In the genomic region with DNA sequence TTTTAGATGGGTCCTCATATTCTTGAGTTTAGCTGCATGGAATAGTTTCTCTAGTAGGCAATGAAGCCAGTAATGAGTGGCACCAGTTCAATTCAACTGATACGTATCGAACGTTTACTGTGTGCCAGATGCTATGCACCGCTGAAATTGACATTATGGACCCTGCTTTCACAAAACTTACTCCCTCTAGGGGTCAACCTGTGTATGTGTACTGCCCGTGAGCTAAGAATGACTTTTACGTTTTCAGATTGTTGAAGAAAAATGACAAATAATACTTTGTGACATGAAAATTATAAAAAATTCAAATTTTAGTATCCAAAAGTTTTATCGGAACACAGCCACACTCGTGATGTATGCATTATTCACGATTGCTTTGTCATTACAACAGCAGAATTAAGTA, we compare ENCODE assay signal across 12 cellular contexts.
A peak's percentile ranks its signal among the peaks of the same experiment; 100 is the strongest.
DNase-seq lines count a peak whose midpoint lies in the region; ATAC-seq and TF ChIP-seq lines count a peak whose summit lies in the region.
"Had no signal": no experiment of that assay in that cellular context is flagged by ENCODE, and none has a peak within 500 bp of the region (broad histone marks: within the 10 kb centered on the region; RNA-seq: fewer than 3 reads in every experiment).

No MANE protein-coding gene starts in this region.

- intact Hi-C loops in CD4-positive, alpha-beta T cell (cut with DNase I, micrococcal nuclease) = no loop called here
- intact Hi-C loops in Right ventricle myocardium inferior (cut with DNase I) = no loop called here

- no peak overlapping the region for H3K27ac Mint-ChIP-seq in CD4-positive, alpha-beta T cell
- H3K27ac Mint-ChIP-seq in HFFc6 (no peak overlapping the region), WTC11 (no peak overlapping the region)
- H3K27ac Mint-ChIP-seq: activated T-cell treated with anti-CD3 and anti-CD28 coated beads, Interleukin-2, amount 50 U/mL, for 72 hours had no signal

- CTCF ChIA-PET in CD4-positive, alpha-beta T cell (lab: Charles Lee) = interaction anchor here (2.4 kb wide), 1 partner anchor 12 kb away, joined by 9 read pairs; no protein-coding TSS in a partner anchor
- CTCF ChIA-PET in WTC11 (lab: Charles Lee) = interaction anchor here (0.5 to 3.7 kb wide), 28 partner anchors 8 to 666 kb away, joined by 3 to 35 read pairs (median 4); partner anchors contain the start of gene ZMYND11

- H3K4me1 Mint-ChIP-seq in CD4-positive, alpha-beta T cell (ENCODE audit: low read depth) = peaks cover 8% of the 10 kb centered on the region
- H3K4me1 Mint-ChIP-seq in HFFc6 (ENCODE audit: low read depth) (peaks cover 6% of the 10 kb centered on the region), WTC11 (0 out of 2 replicates have a peak, but pooled peaks cover 7% of the 10 kb centered on the region)

- H3K9me3 Mint-ChIP-seq in CD4-positive, alpha-beta T cell = no peaks in the 10 kb centered on the region
- no peaks in the 10 kb centered on the region for H3K9me3 Mint-ChIP-seq in HFFc6
- no peaks in the 10 kb centered on the region for H3K9me3 Mint-ChIP-seq in WTC11
- H3K9me3 Mint-ChIP-seq: activated T-cell treated with anti-CD3 and anti-CD28 coated beads, Interleukin-2, amount 50 U/mL, for 72 hours had no signal

- peak; percentile 50 for TF ChIP-seq CTCF in CD4-positive, alpha-beta T cell (IDR thresholded peaks at IDR 0.05)
- TF ChIP-seq CTCF in HFFc6 (IDR thresholded peaks at IDR 0.05) (peak; percentile 76), WTC11 (IDR thresholded peaks at IDR 0.05) (peak; percentile 55)

- no peak for ATAC-seq in CD4-positive, alpha-beta T cell (ENCODE audit: poor library complexity)
- peak; percentile 79 for ATAC-seq in WTC11
- peak; percentile 25 for ATAC-seq in left lobe of liver
- no peak for ATAC-seq in HG03135 (IDR thresholded peaks at IDR 0.05; ENCODE audit: unreplicated experiment)
- no peak for ATAC-seq in GM18861 (IDR thresholded peaks at IDR 0.05; ENCODE audit: unreplicated experiment)
- ATAC-seq in Right ventricle myocardium inferior = no peak
- ATAC-seq: activated T-cell treated with anti-CD3 and anti-CD28 coated beads, Interleukin-2, amount 50 U/mL, for 72 hours had no signal

- no peak overlapping the region for H3K27ac ChIP-seq in CD4-positive, alpha-beta T cell (ENCODE audit: low read depth, low read length)

- no peaks in the 10 kb centered on the region for H3K27me3 ChIP-seq in CD4-positive, alpha-beta T cell (ENCODE audit: control insufficient read depth, insufficient read depth, low read length)
- H3K27me3 ChIP-seq: MG63 had no signal

- no peaks in the 10 kb centered on the region for H3K9me3 ChIP-seq in CD4-positive, alpha-beta T cell (ENCODE audit: control insufficient read depth, low read length)
- H3K9me3 ChIP-seq: MG63 had no signal

- no peaks in the 10 kb centered on the region for H3K27me3 Mint-ChIP-seq in CD4-positive, alpha-beta T cell
- H3K27me3 Mint-ChIP-seq in HFFc6 (ENCODE audit: insufficient read depth) = no peaks in the 10 kb centered on the region
- no peaks in the 10 kb centered on the region for H3K27me3 Mint-ChIP-seq in WTC11 (ENCODE audit: low read depth)

- DNase-seq in CD4-positive, alpha-beta T cell = no peak
- DNase-seq in HFFc6 (no peak), WTC11 (ENCODE audit: low spot score) (no peak), left lobe of liver (ENCODE audit: low spot score) (no peak), Right ventricle myocardium inferior (ENCODE audit: missing footprints) (no peak)
- no peak for DNase-seq in activated naive CD4-positive, alpha-beta T cell treated with anti-CD3 and anti-CD28 coated beads, Interleukin-2, amount 50 U/mL, for 16 hours
- DNase-seq: activated T-cell treated with anti-CD3 and anti-CD28 coated beads, Interleukin-2, amount 50 U/mL, for 72 hours; HCEC 1CT; MG63; stimulated activated CD4-positive, alpha-beta T cell treated with anti-CD3 and anti-CD28 coated beads, Interleukin-2, amount 100 ng/mL, for 48 hours had no signal

- H3K36me3 Mint-ChIP-seq in CD4-positive, alpha-beta T cell (ENCODE audit: low read depth) = peaks cover 23% of the 10 kb centered on the region
- H3K36me3 Mint-ChIP-seq in HFFc6 (ENCODE audit: low read depth) (no peaks in the 10 kb centered on the region), WTC11 (no peaks in the 10 kb centered on the region)

- H3K4me3 Mint-ChIP-seq in CD4-positive, alpha-beta T cell = no peak overlapping the region
- H3K4me3 Mint-ChIP-seq in HFFc6 (no peak overlapping the region), WTC11 (no peak overlapping the region)
- H3K4me3 Mint-ChIP-seq: activated T-cell treated with anti-CD3 and anti-CD28 coated beads, Interleukin-2, amount 50 U/mL, for 72 hours had no signal

- POLR2A ChIA-PET in CD4-positive, alpha-beta T cell (lab: Charles Lee) = no interaction called here
- POLR2A ChIA-PET in WTC11 (lab: Charles Lee) = no interaction called here

TF ChIP-seq in WTC11, 78 proteins besides CTCF, POLR2A, EP300 and RAD21 (continues in another document):
- TF ChIP-seq CREB1 (CRISPR knock-in tag; IDR thresholded peaks at IDR 0.05) (no peak), HMGA2 (CRISPR knock-in tag; IDR thresholded peaks at IDR 0.05) (no peak), ZNF425 (CRISPR knock-in tag; conservative IDR thresholded peaks at IDR 0.05) (no peak), MYBL2 (CRISPR knock-in tag; IDR thresholded peaks at IDR 0.05) (no peak), RELA (CRISPR knock-in tag; IDR thresholded peaks at IDR 0.05; ENCODE audit: borderline replicate concordance) (no peak), ZNF396 (CRISPR knock-in tag; IDR thresholded peaks at IDR 0.05; ENCODE audit: borderline replicate concordance) (no peak), ERG (CRISPR knock-in tag; IDR thresholded peaks at IDR 0.05) (no peak), NFATC4 (CRISPR knock-in tag; IDR thresholded peaks at IDR 0.05) (no peak), NFYB (CRISPR knock-in tag; conservative IDR thresholded peaks at IDR 0.05; ENCODE audit: low read depth) (no peak), JUN (CRISPR knock-in tag; IDR thresholded peaks at IDR 0.05) (no peak), SP1 (CRISPR knock-in tag; conservative IDR thresholded peaks at IDR 0.05) (no peak), ZNF671 (CRISPR knock-in tag; IDR thresholded peaks at IDR 0.05) (no peak)
- TF ChIP-seq, protein P1, sequence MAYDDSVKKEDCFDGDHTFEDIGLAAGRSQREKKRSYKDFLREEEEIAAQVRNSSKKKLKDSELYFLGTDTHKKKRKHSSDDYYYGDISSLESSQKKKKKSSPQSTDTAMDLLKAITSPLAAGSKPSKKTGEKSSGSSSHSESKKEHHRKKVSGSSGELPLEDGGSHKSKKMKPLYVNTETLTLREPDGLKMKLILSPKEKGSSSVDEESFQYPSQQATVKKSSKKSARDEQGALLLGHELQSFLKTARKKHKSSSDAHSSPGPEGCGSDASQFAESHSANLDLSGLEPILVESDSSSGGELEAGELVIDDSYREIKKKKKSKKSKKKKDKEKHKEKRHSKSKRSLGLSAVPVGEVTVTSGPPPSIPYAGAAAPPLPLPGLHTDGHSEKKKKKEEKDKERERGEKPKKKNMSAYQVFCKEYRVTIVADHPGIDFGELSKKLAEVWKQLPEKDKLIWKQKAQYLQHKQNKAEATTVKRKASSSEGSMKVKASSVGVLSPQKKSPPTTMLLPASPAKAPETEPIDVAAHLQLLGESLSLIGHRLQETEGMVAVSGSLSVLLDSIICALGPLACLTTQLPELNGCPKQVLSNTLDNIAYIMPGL (CRISPR knock-in tag; IDR thresholded peaks at IDR 0.05) = no peak
- TF ChIP-seq, protein P2, sequence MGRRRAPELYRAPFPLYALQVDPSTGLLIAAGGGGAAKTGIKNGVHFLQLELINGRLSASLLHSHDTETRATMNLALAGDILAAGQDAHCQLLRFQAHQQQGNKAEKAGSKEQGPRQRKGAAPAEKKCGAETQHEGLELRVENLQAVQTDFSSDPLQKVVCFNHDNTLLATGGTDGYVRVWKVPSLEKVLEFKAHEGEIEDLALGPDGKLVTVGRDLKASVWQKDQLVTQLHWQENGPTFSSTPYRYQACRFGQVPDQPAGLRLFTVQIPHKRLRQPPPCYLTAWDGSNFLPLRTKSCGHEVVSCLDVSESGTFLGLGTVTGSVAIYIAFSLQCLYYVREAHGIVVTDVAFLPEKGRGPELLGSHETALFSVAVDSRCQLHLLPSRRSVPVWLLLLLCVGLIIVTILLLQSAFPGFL (CRISPR knock-in tag; IDR thresholded peaks at IDR 0.05; ENCODE audit: borderline replicate concordance) = no peak
- TF ChIP-seq, protein P3, sequence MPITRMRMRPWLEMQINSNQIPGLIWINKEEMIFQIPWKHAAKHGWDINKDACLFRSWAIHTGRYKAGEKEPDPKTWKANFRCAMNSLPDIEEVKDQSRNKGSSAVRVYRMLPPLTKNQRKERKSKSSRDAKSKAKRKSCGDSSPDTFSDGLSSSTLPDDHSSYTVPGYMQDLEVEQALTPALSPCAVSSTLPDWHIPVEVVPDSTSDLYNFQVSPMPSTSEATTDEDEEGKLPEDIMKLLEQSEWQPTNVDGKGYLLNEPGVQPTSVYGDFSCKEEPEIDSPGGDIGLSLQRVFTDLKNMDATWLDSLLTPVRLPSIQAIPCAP (CRISPR knock-in tag; IDR thresholded peaks at IDR 0.05) = no peak

Comparison
In these comparisons a context has a peak if more than half of its experiments do, and no peak if none do; other contexts are left out.
1. ATAC-seq: peak in WTC11 (single experiment) and left lobe of liver (single experiment); none in CD4-positive, alpha-beta T cell (single experiment), HG03135 (single experiment), GM18861 (single experiment) and Right ventricle myocardium inferior (single experiment).
2. Peak in every context shown above with its lines, with median percentiles within 50 percentile points of each other: CTCF ChIP-seq.